18 cellular contexts compared by ENCODE assay signal in genomic region chr7:143261901-143262300, GRCh38. TPM values are rescaled to one million over a fixed set of nuclear protein-coding genes. Genes with fewer than 3 reads are reported as not detected.
DNase-seq lines count a peak whose midpoint lies in the region; TF ChIP-seq lines count a peak whose summit lies in the region.
"Had no signal": no experiment of that assay in that cellular context is flagged by ENCODE, and none has a peak within 500 bp of the region (broad histone marks: within the 10 kb centered on the region; RNA-seq: fewer than 3 reads in every experiment).

No MANE protein-coding gene starts in this region.

- in situ Hi-C loops in G401 (cut with HindIII; ENCODE audit: low sequenced_read_pairs) = no loop called here

- peak overlapping the region; percentile 43 for H3K4me3 Mint-ChIP-seq in activated naive CD4-positive, alpha-beta T cell treated with anti-CD3 and anti-CD28 coated beads, Interleukin-2, amount 10 ng/mL, durations not matched to agents 7 days and 5 days
- H3K4me3 Mint-ChIP-seq in activated CD4-positive, alpha-beta memory T cell treated with anti-CD3 and anti-CD28 coated beads, Interleukin-2, amount 10 ng/mL, durations not matched to agents 7 days and 5 days = peak overlapping the region; percentile 42
- no peak overlapping the region for H3K4me3 Mint-ChIP-seq in endothelial cell (ENCODE audit: unreplicated experiment)

- DNase-seq in activated naive CD4-positive, alpha-beta T cell treated with anti-CD3 and anti-CD28 coated beads, Interleukin-2, amount 10 ng/mL, durations not matched to agents 7 days and 5 days = no peak
- DNase-seq in activated naive CD4-positive, alpha-beta T cell treated with Interleukin-2 at 50 U/mL for 16 hours = no peak
- DNase-seq in activated CD4-positive, alpha-beta memory T cell treated with anti-CD3 and anti-CD28 coated beads, Interleukin-2, amount 10 ng/mL, durations not matched to agents 7 days and 5 days = no peak
- no peak for DNase-seq in endothelial cell (ENCODE audit: low spot score)
- DNase-seq in superior temporal gyrus (ENCODE audit: extremely low spot score) = peak; percentile 7
- DNase-seq in G401 (ENCODE audit: low spot score) = no peak
- no peak for DNase-seq in suprapubic skin (ENCODE audit: low spot score in 2 of 2)
- DNase-seq in MG63 = no peak
- DNase-seq: amniotic stem cell; central memory CD4-positive, alpha-beta T cell; COR-L47; left cardiac atrium; NCI-H1417; occipital lobe; SK-N-SH had no signal

- H3K36me3 ChIP-seq in suprapubic skin = peaks cover 2% of the 10 kb centered on the region
- no peaks in the 10 kb centered on the region for H3K36me3 ChIP-seq in MG63

- 96% methylated on average over 1 of the region's 1 CpG for WGBS in suprapubic skin

- no peak for TF ChIP-seq POLR2A in suprapubic skin (IDR thresholded peaks at IDR 0.05)

- CTCF ChIA-PET in activated naive CD4-positive, alpha-beta T cell treated with anti-CD3 and anti-CD28 coated beads, Interleukin-2, amount 10 ng/mL, durations not matched to agents 7 days and 5 days (lab: Charles Lee) = interaction anchor here (1.3 to 3.5 kb wide), 2 partner anchors 18 to 22 kb away, joined by 3 to 22 read pairs; no protein-coding TSS in a partner anchor
- CTCF ChIA-PET in activated CD4-positive, alpha-beta memory T cell treated with anti-CD3 and anti-CD28 coated beads, Interleukin-2, amount 10 ng/mL, durations not matched to agents 7 days and 5 days (lab: Charles Lee) = interaction anchor here (15.3 kb wide), 1 partner anchor 21 kb away, joined by 178 read pairs; no protein-coding TSS in a partner anchor

- no peak for TF ChIP-seq CTCF in endothelial cell (IDR thresholded peaks at IDR 0.05; ENCODE audit: unreplicated experiment)
- no peak for TF ChIP-seq CTCF in suprapubic skin (IDR thresholded peaks at IDR 0.05)

- peaks cover 78% of the 10 kb centered on the region for H3K4me1 Mint-ChIP-seq in activated naive CD4-positive, alpha-beta T cell treated with anti-CD3 and anti-CD28 coated beads, Interleukin-2, amount 10 ng/mL, durations not matched to agents 7 days and 5 days
- peaks cover 68% of the 10 kb centered on the region for H3K4me1 Mint-ChIP-seq in activated CD4-positive, alpha-beta memory T cell treated with anti-CD3 and anti-CD28 coated beads, Interleukin-2, amount 10 ng/mL, durations not matched to agents 7 days and 5 days
- peaks cover 13% of the 10 kb centered on the region for H3K4me1 Mint-ChIP-seq in endothelial cell (ENCODE audit: unreplicated experiment)

- H3K9me3 ChIP-seq in suprapubic skin (no peaks in the 10 kb centered on the region), MG63 (no peaks in the 10 kb centered on the region)
- H3K9me3 ChIP-seq: SK-N-SH had no signal

- POLR2A ChIA-PET in activated CD4-positive, alpha-beta memory T cell treated with anti-CD3 and anti-CD28 coated beads, Interleukin-2, amount 10 ng/mL, durations not matched to agents 7 days and 5 days (lab: Charles Lee) = interaction anchor here (4.4 to 5.8 kb wide), 2 partner anchors 18 kb away, joined by 51 to 56 read pairs; no protein-coding TSS in a partner anchor

- peaks cover 32% of the 10 kb centered on the region for H3K36me3 Mint-ChIP-seq in activated naive CD4-positive, alpha-beta T cell treated with anti-CD3 and anti-CD28 coated beads, Interleukin-2, amount 10 ng/mL, durations not matched to agents 7 days and 5 days
- peaks cover 33% of the 10 kb centered on the region for H3K36me3 Mint-ChIP-seq in activated CD4-positive, alpha-beta memory T cell treated with anti-CD3 and anti-CD28 coated beads, Interleukin-2, amount 10 ng/mL, durations not matched to agents 7 days and 5 days (ENCODE audit: low read depth)
- H3K36me3 Mint-ChIP-seq in endothelial cell (ENCODE audit: low read depth, unreplicated experiment) = peaks cover 8% of the 10 kb centered on the region

- H3K27me3 ChIP-seq in suprapubic skin (no peaks in the 10 kb centered on the region), MG63 (no peaks in the 10 kb centered on the region)

- peaks cover 2% of the 10 kb centered on the region for H3K9me3 Mint-ChIP-seq in activated naive CD4-positive, alpha-beta T cell treated with anti-CD3 and anti-CD28 coated beads, Interleukin-2, amount 10 ng/mL, durations not matched to agents 7 days and 5 days
- H3K9me3 Mint-ChIP-seq in activated CD4-positive, alpha-beta memory T cell treated with anti-CD3 and anti-CD28 coated beads, Interleukin-2, amount 10 ng/mL, durations not matched to agents 7 days and 5 days = peaks cover 5% of the 10 kb centered on the region
- no peaks in the 10 kb centered on the region for H3K9me3 Mint-ChIP-seq in endothelial cell (ENCODE audit: unreplicated experiment)

- no peak overlapping the region for H3K27ac ChIP-seq in suprapubic skin

- no peak overlapping the region for H3K27ac Mint-ChIP-seq in activated naive CD4-positive, alpha-beta T cell treated with anti-CD3 and anti-CD28 coated beads, Interleukin-2, amount 10 ng/mL, durations not matched to agents 7 days and 5 days
- H3K27ac Mint-ChIP-seq in activated CD4-positive, alpha-beta memory T cell treated with anti-CD3 and anti-CD28 coated beads, Interleukin-2, amount 10 ng/mL, durations not matched to agents 7 days and 5 days = peak overlapping the region; percentile 50
- H3K27ac Mint-ChIP-seq in endothelial cell (ENCODE audit: unreplicated experiment) = peak overlapping the region; percentile 36

- H3K4me1 ChIP-seq in suprapubic skin = peaks cover 22% of the 10 kb centered on the region

- H3K4me3 ChIP-seq in suprapubic skin = no peak overlapping the region
- H3K4me3 ChIP-seq in MG63 = no peak overlapping the region

- TF ChIP-seq EP300 in suprapubic skin (IDR thresholded peaks at IDR 0.05) = no peak

- no peaks in the 10 kb centered on the region for H3K27me3 Mint-ChIP-seq in activated naive CD4-positive, alpha-beta T cell treated with anti-CD3 and anti-CD28 coated beads, Interleukin-2, amount 10 ng/mL, durations not matched to agents 7 days and 5 days
- H3K27me3 Mint-ChIP-seq in activated CD4-positive, alpha-beta memory T cell treated with anti-CD3 and anti-CD28 coated beads, Interleukin-2, amount 10 ng/mL, durations not matched to agents 7 days and 5 days = no peaks in the 10 kb centered on the region
- H3K27me3 Mint-ChIP-seq in endothelial cell (ENCODE audit: unreplicated experiment) = peaks cover 2% of the 10 kb centered on the region

RNA-seq across cellular contexts. Expression of gene GSTK1, which starts 1.3 kb away (rescaled TPM):
- total RNA-seq in activated CD4-positive, alpha-beta memory T cell treated with anti-CD3 and anti-CD28 coated beads, Interleukin-2, amount 10 ng/mL, durations not matched to agents 7 days and 5 days = 100 to 1,000 TPM; 502 to 518 TPM
- total RNA-seq in endothelial cell (ENCODE audit: unreplicated experiment) (80.0 TPM), suprapubic skin (100 to 1,000 TPM; 136 to 177 (median 166) TPM)
- total RNA-seq in G401 (2014; rRNA removed; shearing (Covaris generic)) = 3.2 and 7.0 TPM in 2 replicates
- total RNA-seq in MG63 (2014; rRNA removed; shearing (Covaris generic); ENCODE audit: low replicate concordance) = 47.3 and 57.5 TPM in 2 replicates

RNA-seq across cellular contexts. Expression of gene TMEM139, which starts 22.9 kb away (rescaled TPM):
- total RNA-seq in activated CD4-positive, alpha-beta memory T cell treated with anti-CD3 and anti-CD28 coated beads, Interleukin-2, amount 10 ng/mL, durations not matched to agents 7 days and 5 days = under 1 TPM; 0.48 to 0.73 TPM
- total RNA-seq in endothelial cell (ENCODE audit: unreplicated experiment) (0.23 TPM), suprapubic skin (10 to 100 TPM in 2 of 4 donors, 1 to 10 TPM in 2; 3.3 to 11.0 (median 8.1) TPM)
- not detected in 2 replicates for total RNA-seq in G401 (2014; rRNA removed; shearing (Covaris generic))
- not detected in 2 replicates for total RNA-seq in MG63 (2014; rRNA removed; shearing (Covaris generic); ENCODE audit: low replicate concordance)
- total RNA-seq: LHCN-M2 had no signal

RNA-seq across cellular contexts. Expression of gene CASP2, which starts 26.2 kb away (rescaled TPM):
- 100 to 1,000 TPM; 117 to 122 TPM for total RNA-seq in activated CD4-positive, alpha-beta memory T cell treated with anti-CD3 and anti-CD28 coated beads, Interleukin-2, amount 10 ng/mL, durations not matched to agents 7 days and 5 days
- 55.3 TPM for total RNA-seq in endothelial cell (ENCODE audit: unreplicated experiment)
- 4.9 and 5.9 TPM in 2 replicates for total RNA-seq in G401 (2014; rRNA removed; shearing (Covaris generic))
- 10 to 100 TPM; 13.7 to 36.5 (median 25.3) TPM for total RNA-seq in suprapubic skin
- total RNA-seq in MG63 (2014; rRNA removed; shearing (Covaris generic); ENCODE audit: low replicate concordance) = 4.7 and 5.8 TPM in 2 replicates

RNA-seq across cellular contexts. Expression of gene TAS2R40, which starts 40.1 kb away (rescaled TPM):
- not detected for total RNA-seq in activated CD4-positive, alpha-beta memory T cell treated with anti-CD3 and anti-CD28 coated beads, Interleukin-2, amount 10 ng/mL, durations not matched to agents 7 days and 5 days
- total RNA-seq in endothelial cell (ENCODE audit: unreplicated experiment) = not detected
- total RNA-seq in G401 (2014; rRNA removed; shearing (Covaris generic)) = not detected in 2 replicates
- total RNA-seq in suprapubic skin = not detected
- total RNA-seq in MG63 (2014; rRNA removed; shearing (Covaris generic); ENCODE audit: low replicate concordance) = not detected in 2 replicates
- total RNA-seq: HT-29, left cardiac atrium, LHCN-M2, occipital lobe, sciatic nerve had no signal

RNA-seq across cellular contexts. Expression of gene CLCN1, which starts 54.0 kb away (rescaled TPM):
- total RNA-seq in activated CD4-positive, alpha-beta memory T cell treated with anti-CD3 and anti-CD28 coated beads, Interleukin-2, amount 10 ng/mL, durations not matched to agents 7 days and 5 days = under 1 TPM in 1 of 2 experiments, not detected in 1; 0.10 TPM
- total RNA-seq in endothelial cell (ENCODE audit: unreplicated experiment) = not detected
- not detected in 2 replicates for total RNA-seq in G401 (2014; rRNA removed; shearing (Covaris generic))
- total RNA-seq in suprapubic skin = under 1 TPM in 1 of 4 donors, not detected in 3; 0.64 TPM
- not detected in 2 replicates for total RNA-seq in MG63 (2014; rRNA removed; shearing (Covaris generic); ENCODE audit: low replicate concordance)
- total RNA-seq: left cardiac atrium, LHCN-M2, sciatic nerve had no signal
